Comparison of ENCODE assay signal across 9 cellular contexts in genomic region chr17:68777856-68778694, GRCh38.
DNase-seq lines count a peak whose midpoint lies in the region; ATAC-seq and TF ChIP-seq lines count a peak whose summit lies in the region.
"Had no signal": no experiment of that assay in that cellular context is flagged by ENCODE, and none has a peak within 500 bp of the region (broad histone marks: within the 10 kb centered on the region; RNA-seq: fewer than 3 reads in every experiment).

No MANE protein-coding gene starts in this region.

- H2AFZ ChIP-seq in ACC112 (ENCODE audit: low read length, unreplicated experiment): peak overlapping the region; percentile 80

- H3K27me3 ChIP-seq in ACC112 (ENCODE audit: insufficient read depth, low read length) (no peaks in the 10 kb centered on the region), muscle layer of duodenum (ENCODE audit: low read depth, low read length) (no peaks in the 10 kb centered on the region)
- H3K27me3 ChIP-seq: Peyer's patch had no signal

- TF ChIP-seq CTCF in coronary artery (IDR thresholded peaks at IDR 0.05): no peak
- TF ChIP-seq CTCF in GM13976 (IDR thresholded peaks at IDR 0.05; ENCODE audit: borderline replicate concordance, control extremely low read depth, extremely low read depth, insufficient read depth, missing control alignments): no peak

- peaks cover 25% of the 10 kb centered on the region for H3K4me1 ChIP-seq in ACC112 (ENCODE audit: control insufficient read depth, insufficient read depth, low read length, unreplicated experiment)
- peaks cover 0 to 4% of the 10 kb centered on the region in 2 donors for H3K4me1 ChIP-seq in muscle layer of duodenum (ENCODE audit: control insufficient read depth in 1 of 2, insufficient read depth in 2 of 2, low read length in 2 of 2)

- H3K4me3 ChIP-seq in ACC112 (ENCODE audit: low read depth, low read length) (peak overlapping the region; percentile 41; the same call in 1 of the 2 replicates), coronary artery (no peak overlapping the region), muscle layer of duodenum (ENCODE audit: low read depth in 1 of 2, low read length in 2 of 2) (peak overlapping the region in 1 of 2 donors; percentile 3)

- peak; percentile 30 for DNase-seq in NCI-H2081 treated with DMSO at 0.1 percent for 48 hours (lab: John Stamatoyannopoulos, UW)
- DNase-seq in coronary artery (ENCODE audit: low spot score): no peak
- no peak for DNase-seq in GM13976 (ENCODE audit: low spot score)
- DNase-seq in C1 segment of cervical spinal cord (lab: John Stamatoyannopoulos, UW): no peak

- no peaks in the 10 kb centered on the region for H3K79me2 ChIP-seq in ACC112 (ENCODE audit: control insufficient read depth, insufficient read depth, low read length, unreplicated experiment)

- H3K9me3 ChIP-seq in muscle layer of duodenum (ENCODE audit: control insufficient read depth in 1 of 2, low read length in 2 of 2): peaks cover 0 to 3% of the 10 kb centered on the region in 2 donors
- H3K9me3 ChIP-seq: Peyer's patch had no signal

- in situ Hi-C loops in GM13976 (cut with MboI; ENCODE audit: low sequenced_read_pairs, unreplicated experiment): loop anchor here (5.0 to 25.0 kb wide), 2 partner anchors 449 to 734 kb away; partner anchors contain the start of gene ABCA10

- no peaks in the 10 kb centered on the region for H3K36me3 ChIP-seq in ACC112 (ENCODE audit: insufficient read depth, low read length)
- H3K36me3 ChIP-seq in muscle layer of duodenum (ENCODE audit: control insufficient read depth in 1 of 2, insufficient read depth in 2 of 2, low read length in 2 of 2): no peaks in the 10 kb centered on the region
- H3K36me3 ChIP-seq: Peyer's patch had no signal

- H3K27ac ChIP-seq in ACC112 (ENCODE audit: low read depth, low read length): no peak overlapping the region
- peak overlapping the region; percentile 9 to 64 for H3K27ac ChIP-seq in coronary artery
- peak overlapping the region; percentile 16 for H3K27ac ChIP-seq in muscle layer of duodenum (ENCODE audit: low read length)

- ATAC-seq in HG03378 (IDR thresholded peaks at IDR 0.05; ENCODE audit: unreplicated experiment): no peak
- ATAC-seq in esophagus mucosa: no peak
